Comparison of ENCODE assay signal across 18 cellular contexts in the genomic region with DNA sequence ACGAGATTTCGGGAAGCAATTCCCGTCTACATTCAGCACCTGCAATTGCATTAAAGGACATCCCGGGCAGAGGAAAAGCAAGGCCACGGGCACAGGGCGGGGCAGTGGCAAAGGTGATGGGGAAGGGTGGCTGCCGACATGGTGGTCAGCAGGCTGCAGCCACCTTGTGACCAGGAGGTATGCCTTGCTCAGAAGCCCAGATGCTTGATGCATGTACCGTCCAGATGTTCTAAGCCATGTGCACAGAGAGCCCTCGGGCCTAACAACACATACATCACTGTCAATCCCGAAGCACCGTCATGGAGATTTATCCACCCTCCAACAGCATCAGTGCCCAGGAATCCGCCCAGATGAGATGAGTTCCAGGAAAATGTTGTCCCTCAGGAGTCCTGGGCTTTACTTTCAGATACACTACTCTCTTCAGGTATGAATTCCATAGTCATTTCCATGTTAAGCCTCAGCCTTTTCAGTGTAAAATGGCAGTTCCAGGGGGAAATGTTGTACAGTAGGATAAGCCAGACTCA.
A peak's percentile ranks its signal among the peaks of the same experiment; 100 is the strongest.
DNase-seq lines count a peak whose midpoint lies in the region; TF ChIP-seq lines count a peak whose summit lies in the region.
"Had no signal": no experiment of that assay in that cellular context is flagged by ENCODE, and none has a peak within 500 bp of the region (broad histone marks: within the 10 kb centered on the region; RNA-seq: fewer than 3 reads in every experiment).

No MANE protein-coding gene starts in this region.

- H2AFZ ChIP-seq in ACC112 (ENCODE audit: low read length, unreplicated experiment) (peak overlapping the region; percentile 85), fibroblast of lung (ENCODE audit: low read length) (no peak overlapping the region), osteoblast (ENCODE audit: low read length) (no peak overlapping the region)

- H3K4me1 ChIP-seq in ACC112 (ENCODE audit: control insufficient read depth, insufficient read depth, low read length, unreplicated experiment): peaks cover 28% of the 10 kb centered on the region
- H3K4me1 ChIP-seq in NT2/D1 (ENCODE audit: insufficient read depth, insufficient read length): peaks cover 8% of the 10 kb centered on the region
- no peaks in the 10 kb centered on the region for H3K4me1 ChIP-seq in fibroblast of lung (ENCODE audit: control insufficient read depth, extremely low read depth, insufficient read depth, low read length)
- peaks cover 25% of the 10 kb centered on the region for H3K4me1 ChIP-seq in osteoblast (ENCODE audit: insufficient read depth, low read length)
- H3K4me1 ChIP-seq: heart right ventricle had no signal

- intact Hi-C loops in activated T-helper 1 cell treated with anti-CD3 and anti-CD28 coated beads, Interleukin-12 subunit alpha, Interleukin-12 subunit beta, Interleukin-2, Interleukin-4 antibody, amounts not matched to agents 30 ng/mL and 10 ng/mL and 1 ng/mL, durations not matched to agents 14 hours and 24 hours and 36 hours (cut with micrococcal nuclease): no loop called here

- H3K4me3 ChIP-seq in ACC112 (ENCODE audit: low read depth, low read length): peak overlapping the region; percentile 69; the same call in 1 of the 2 replicates
- H3K4me3 ChIP-seq in NT2/D1 (ENCODE audit: insufficient read length, low read depth): no peak overlapping the region
- H3K4me3 ChIP-seq in fibroblast of lung (replicated peaks in 1 of 4; ENCODE audit: control extremely low read depth in 1 of 4, insufficient read depth in 1 of 4, low read depth in 3 of 4, low read length in 4 of 4): no peak overlapping the region
- H3K4me3 ChIP-seq in osteoblast (ENCODE audit: insufficient read depth, low read length): no peak overlapping the region
- H3K4me3 ChIP-seq: heart right ventricle, lung had no signal

- peak overlapping the region; percentile 37 for H3K4me2 ChIP-seq in fibroblast of lung (ENCODE audit: extremely low read depth, insufficient read depth, low read length)
- H3K4me2 ChIP-seq in osteoblast (ENCODE audit: insufficient read depth, low read length): peak overlapping the region; percentile 67

- peaks cover 2% of the 10 kb centered on the region for H3K27me3 Mint-ChIP-seq in activated T-helper 1 cell treated with anti-CD3 and anti-CD28 coated beads, Interleukin-12 subunit alpha, Interleukin-12 subunit beta, Interleukin-2, Interleukin-4 antibody, amounts not matched to agents 30 ng/mL and 10 ng/mL and 1 ng/mL, durations not matched to agents 14 hours and 24 hours and 36 hours (ENCODE audit: insufficient read depth)

- H3K27me3 ChIP-seq in ACC112 (ENCODE audit: insufficient read depth, low read length) (no peaks in the 10 kb centered on the region), NT2/D1 (ENCODE audit: insufficient read depth, insufficient read length) (no peaks in the 10 kb centered on the region), fibroblast of lung (ENCODE audit: control insufficient read depth, insufficient read depth, low read length) (no peaks in the 10 kb centered on the region), osteoblast (ENCODE audit: insufficient read depth, low read length) (no peaks in the 10 kb centered on the region)

- H3K9me3 ChIP-seq in NT2/D1 (ENCODE audit: insufficient read depth, low read length) (no peaks in the 10 kb centered on the region), fibroblast of lung (ENCODE audit: control insufficient read depth, insufficient read depth, low read depth, low read length) (no peaks in the 10 kb centered on the region), osteoblast (ENCODE audit: low read depth, low read length) (no peaks in the 10 kb centered on the region)
- H3K9me3 ChIP-seq: heart right ventricle had no signal

- peak overlapping the region; percentile 50 for H3K9ac ChIP-seq in NT2/D1 (ENCODE audit: insufficient read length, low read depth)
- H3K9ac ChIP-seq in fibroblast of lung (ENCODE audit: insufficient read depth, low read length): no peak overlapping the region

- TF ChIP-seq CTCF in fibroblast of lung (conservative IDR thresholded peaks at IDR 0.05 in 1 of 2, IDR thresholded peaks at IDR 0.05 in 1 of 2; ENCODE audit: low read depth in 1 of 2, low read length in 2 of 2) (no peak), osteoblast (IDR thresholded peaks at IDR 0.05; ENCODE audit: extremely low read depth, low read depth, low read length) (no peak)

- H3K27ac ChIP-seq in ACC112 (ENCODE audit: low read depth, low read length) (peak overlapping the region; percentile 76), fibroblast of lung (ENCODE audit: insufficient read depth, low read length) (peak overlapping the region; percentile 59), osteoblast (ENCODE audit: low read depth, low read length) (peak overlapping the region; percentile 77)
- H3K27ac ChIP-seq: heart right ventricle had no signal

- no peak overlapping the region for H3K4me3 Mint-ChIP-seq in activated T-helper 1 cell treated with anti-CD3 and anti-CD28 coated beads, Interleukin-12 subunit alpha, Interleukin-12 subunit beta, Interleukin-2, Interleukin-4 antibody, amounts not matched to agents 30 ng/mL and 10 ng/mL and 1 ng/mL, durations not matched to agents 14 hours and 24 hours and 36 hours
- H3K4me3 Mint-ChIP-seq: CD4-positive, alpha-beta memory T cell; central memory CD8-positive, alpha-beta T cell had no signal

- no peaks in the 10 kb centered on the region for H3K4me1 Mint-ChIP-seq in activated T-helper 1 cell treated with anti-CD3 and anti-CD28 coated beads, Interleukin-12 subunit alpha, Interleukin-12 subunit beta, Interleukin-2, Interleukin-4 antibody, amounts not matched to agents 30 ng/mL and 10 ng/mL and 1 ng/mL, durations not matched to agents 14 hours and 24 hours and 36 hours (ENCODE audit: low read depth)
- H3K4me1 Mint-ChIP-seq: CD4-positive, alpha-beta memory T cell; central memory CD8-positive, alpha-beta T cell had no signal

- H3K36me3 ChIP-seq in ACC112 (ENCODE audit: insufficient read depth, low read length) (no peaks in the 10 kb centered on the region), NT2/D1 (ENCODE audit: insufficient read depth, insufficient read length, low read length) (no peaks in the 10 kb centered on the region), fibroblast of lung (ENCODE audit: control insufficient read depth, insufficient read depth, low read length) (no peaks in the 10 kb centered on the region), osteoblast (ENCODE audit: insufficient read depth, low read length) (no peaks in the 10 kb centered on the region)
- H3K36me3 ChIP-seq: heart right ventricle had no signal

- DNase-seq in NT2/D1 (ENCODE audit: low read depth, low spot score) (no peak), fibroblast of lung (ENCODE audit: low read depth in 2 of 2) (peak in 1 of 2 donors; percentile 23), osteoblast (ENCODE audit: insufficient read length, low spot score, missing footprints) (no peak), AG08395 (ENCODE audit: low spot score) (no peak), HPDE6-E6E7 (ENCODE audit: extremely low spot score) (no peak)
- DNase-seq in activated T-helper 1 cell treated with anti-CD3 and anti-CD28 coated beads, Interleukin-12 subunit alpha, Interleukin-12 subunit beta, Interleukin-2, Interleukin-4 antibody, amounts not matched to agents 30 ng/mL and 10 ng/mL and 1 ng/mL, durations not matched to agents 14 hours and 24 hours and 36 hours (ENCODE audit: low spot score): no peak
- DNase-seq in activated CD4-positive, alpha-beta T cell treated with anti-CD3 and anti-CD28 coated beads for 4 hours: no peak
- DNase-seq: activated CD4-positive, alpha-beta T cell treated with anti-CD3 and anti-CD28 coated beads for 48 hours; activated naive CD4-positive, alpha-beta T cell; CD4-positive, alpha-beta memory T cell; effector CD4-positive, alpha-beta T cell; heart right ventricle; NCI-H524 treated with DMSO at 0.1 percent for 48 hours; nephron progenitor cell; SW 1271 had no signal

- no peaks in the 10 kb centered on the region for H4K20me1 ChIP-seq in fibroblast of lung (ENCODE audit: control insufficient read depth, extremely low read depth, insufficient read depth, low read length)
- no peaks in the 10 kb centered on the region for H4K20me1 ChIP-seq in osteoblast (ENCODE audit: insufficient read depth, low read length)

- H3K9me3 Mint-ChIP-seq in activated T-helper 1 cell treated with anti-CD3 and anti-CD28 coated beads, Interleukin-12 subunit alpha, Interleukin-12 subunit beta, Interleukin-2, Interleukin-4 antibody, amounts not matched to agents 30 ng/mL and 10 ng/mL and 1 ng/mL, durations not matched to agents 14 hours and 24 hours and 36 hours: no peaks in the 10 kb centered on the region
- H3K9me3 Mint-ChIP-seq: central memory CD8-positive, alpha-beta T cell; nephron progenitor cell had no signal

- no peaks in the 10 kb centered on the region for H3K79me2 ChIP-seq in ACC112 (ENCODE audit: control insufficient read depth, insufficient read depth, low read length, unreplicated experiment)
- H3K79me2 ChIP-seq in fibroblast of lung (ENCODE audit: control insufficient read depth, insufficient read depth, low read length): no peaks in the 10 kb centered on the region
- no peaks in the 10 kb centered on the region for H3K79me2 ChIP-seq in osteoblast (ENCODE audit: insufficient read depth, low read length)

- H3K27ac Mint-ChIP-seq in activated T-helper 1 cell treated with anti-CD3 and anti-CD28 coated beads, Interleukin-12 subunit alpha, Interleukin-12 subunit beta, Interleukin-2, Interleukin-4 antibody, amounts not matched to agents 30 ng/mL and 10 ng/mL and 1 ng/mL, durations not matched to agents 14 hours and 24 hours and 36 hours: no peak overlapping the region
- H3K27ac Mint-ChIP-seq: CD4-positive, alpha-beta memory T cell had no signal

- no peaks in the 10 kb centered on the region for H3K36me3 Mint-ChIP-seq in activated T-helper 1 cell treated with anti-CD3 and anti-CD28 coated beads, Interleukin-12 subunit alpha, Interleukin-12 subunit beta, Interleukin-2, Interleukin-4 antibody, amounts not matched to agents 30 ng/mL and 10 ng/mL and 1 ng/mL, durations not matched to agents 14 hours and 24 hours and 36 hours (ENCODE audit: low read depth)
- H3K36me3 Mint-ChIP-seq: CD4-positive, alpha-beta memory T cell had no signal
